In genomic region chr18:23259701-23260661, GRCh38 we compare ENCODE assay signal across 8 cellular contexts.
DNase-seq lines count a peak whose midpoint lies in the region; ATAC-seq, FAIRE-seq and TF ChIP-seq lines count a peak whose summit lies in the region.

No MANE protein-coding gene starts in this region.

- ATAC-seq in GM21360 (IDR thresholded peaks at IDR 0.05; ENCODE audit: unreplicated experiment) (peak; percentile 40), RWPE2 (ENCODE audit: low read depth) (peak; percentile 78), left lung (peak; percentile 85)

- peaks cover 26% of the 10 kb centered on the region for H3K4me1 ChIP-seq in RWPE2 (ENCODE audit: insufficient read depth, poor library complexity, severe bottlenecking)
- H3K4me1 ChIP-seq in left lung = peaks cover 19 to 46% of the 10 kb centered on the region in 2 donors
- peaks cover 19% of the 10 kb centered on the region for H3K4me1 ChIP-seq in stomach smooth muscle (ENCODE audit: control insufficient read depth, insufficient read depth, low read length)

- H3K36me3 ChIP-seq in RWPE2 (ENCODE audit: low read depth) (no peaks in the 10 kb centered on the region), left lung (peaks cover 0 to 4% of the 10 kb centered on the region in 2 donors), stomach smooth muscle (ENCODE audit: control insufficient read depth in 2 of 2, insufficient read depth in 2 of 2, low read length in 2 of 2) (no peaks in the 10 kb centered on the region)

- H3K4me3 ChIP-seq in RWPE2 (ENCODE audit: severe bottlenecking) (no peak overlapping the region), left lung (no peak overlapping the region), stomach smooth muscle (ENCODE audit: low read length in 2 of 2) (peak overlapping the region in 1 of 2 donors; percentile 52)

- H3K9me3 ChIP-seq in RWPE2 (ENCODE audit: severe bottlenecking) = no peaks in the 10 kb centered on the region
- H3K9me3 ChIP-seq in left lung = no peaks in the 10 kb centered on the region
- no peaks in the 10 kb centered on the region for H3K9me3 ChIP-seq in stomach smooth muscle (ENCODE audit: control insufficient read depth in 2 of 2, low read length in 2 of 2)

- intact Hi-C loops in left lung (cut with DNase I) = no loop called here

- no peak overlapping the region for H3K9ac ChIP-seq in stomach smooth muscle (ENCODE audit: low read length in 2 of 2)

- DNase-seq in DMS153 treated with DMSO at 0.1 percent for 48 hours (lab: John Stamatoyannopoulos, UW; ENCODE audit: unreplicated experiment) = peak; percentile 86
- DNase-seq in HuH-7 (ENCODE audit: low spot score) = peak; percentile 20
- no peak for DNase-seq in RWPE2 (ENCODE audit: low spot score)
- DNase-seq in cortex of kidney (lab: John Stamatoyannopoulos, UW) = peak; percentile 22
- peak; percentile 87 to 90 for DNase-seq in left lung
- DNase-seq in frontal cortex (ENCODE audit: low spot score in 2 of 2) = no peak

- TF ChIP-seq CTCF in RWPE2 (IDR thresholded peaks at IDR 0.05; ENCODE audit: poor library complexity, severe bottlenecking) = no peak
- no peak for TF ChIP-seq CTCF in left lung (IDR thresholded peaks at IDR 0.05)

- H3K27me3 ChIP-seq in RWPE2 (ENCODE audit: insufficient read depth, poor library complexity, severe bottlenecking) = no peaks in the 10 kb centered on the region
- no peaks in the 10 kb centered on the region for H3K27me3 ChIP-seq in left lung
- H3K27me3 ChIP-seq in stomach smooth muscle (ENCODE audit: control insufficient read depth in 1 of 2, insufficient read depth in 2 of 2, low read length in 2 of 2) = no peaks in the 10 kb centered on the region

- peak overlapping the region; percentile 91 for H3K27ac ChIP-seq in RWPE2 (ENCODE audit: poor library complexity, severe bottlenecking)
- H3K27ac ChIP-seq in left lung = peak overlapping the region; percentile 73 to 90
- H3K27ac ChIP-seq in stomach smooth muscle (ENCODE audit: low read length) = peak overlapping the region; percentile 2

- FAIRE-seq in frontal cortex (lab: Jason Lieb, UNC) = no peak

Comparison
In these comparisons a context has a peak if more than half of its experiments do, and no peak if none do; other contexts are left out.
1. DNase-seq: peak in DMS153 treated with DMSO at 0.1 percent for 48 hours (single experiment), HuH-7 (single experiment), cortex of kidney (single experiment) and left lung (2 of 2); none in RWPE2 (single experiment) and frontal cortex (0 of 2).
2. H3K27ac ChIP-seq: peak in every context shown above with its lines; median percentile 91 in RWPE2; 82 in left lung; 2 in stomach smooth muscle.
3. Peak in every context shown above with its lines, with median percentiles within 50 percentile points of each other: ATAC-seq.